Comparison of ENCODE assay signal across 24 cellular contexts in the genomic region with DNA sequence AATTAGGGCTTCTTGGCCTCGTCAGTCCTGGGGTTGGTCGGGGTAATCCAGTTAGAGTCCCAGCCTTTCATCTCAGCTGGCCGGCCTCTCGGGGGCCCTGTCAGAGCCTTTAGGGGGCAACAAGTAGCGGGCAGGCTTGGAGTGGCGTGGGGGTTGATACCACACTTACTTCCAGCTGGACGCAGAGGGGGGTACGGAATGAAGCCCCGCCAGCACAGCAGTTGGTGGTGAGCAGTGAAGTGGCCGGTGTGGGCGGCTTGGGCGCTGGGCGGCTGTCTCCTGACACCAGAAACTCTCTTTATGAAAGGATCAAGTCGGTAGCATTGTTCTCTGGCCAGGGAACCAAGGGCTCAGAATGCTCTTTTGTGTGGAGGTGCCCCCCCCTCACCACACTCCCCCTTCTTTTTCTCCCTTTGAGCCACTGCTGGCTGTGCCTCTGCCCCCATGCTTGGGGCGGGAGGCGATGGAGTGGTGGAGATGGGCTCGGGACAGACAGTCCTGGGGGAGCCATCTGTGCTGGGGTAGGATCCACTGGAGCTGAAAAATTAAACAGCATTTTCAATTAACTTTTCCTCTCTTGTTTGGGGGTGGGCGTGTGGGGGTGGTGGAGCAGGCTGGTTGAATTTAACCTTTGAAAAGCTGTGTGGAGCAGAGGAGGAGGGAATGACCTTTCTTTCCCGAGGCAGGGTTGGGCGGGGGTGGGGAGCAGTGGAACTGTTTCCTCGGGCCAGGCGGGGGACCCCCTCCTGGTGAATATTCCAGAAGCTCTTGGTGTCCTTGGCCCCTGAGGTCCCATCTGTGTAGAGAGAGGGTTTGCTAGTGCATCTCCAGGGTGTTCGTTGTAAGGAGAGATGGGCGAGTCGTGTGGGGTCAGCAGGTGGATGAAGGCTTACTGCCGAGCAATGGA.
A peak's percentile ranks its signal among the peaks of the same experiment; 100 is the strongest.
DNase-seq lines count a peak whose midpoint lies in the region; FAIRE-seq and TF ChIP-seq lines count a peak whose summit lies in the region.
"Had no signal": no experiment of that assay in that cellular context is flagged by ENCODE, and none has a peak within 500 bp of the region (broad histone marks: within the 10 kb centered on the region; RNA-seq: fewer than 3 reads in every experiment).

No MANE protein-coding gene starts in this region.

- no peak for TF ChIP-seq CTCF in neural crest cell (conservative IDR thresholded peaks at IDR 0.05)

- peaks cover 72% of the 10 kb centered on the region for H3K4me1 Mint-ChIP-seq in neural crest cell
- H3K4me1 Mint-ChIP-seq: natural killer cell had no signal

- H3K4me3 Mint-ChIP-seq in neural crest cell, result peak overlapping the region; percentile 83
- H3K4me3 Mint-ChIP-seq: activated CD8-positive, alpha-beta memory T cell treated with anti-CD3 and anti-CD28 coated beads, Interleukin-2, amount 10 ng/mL, durations not matched to agents 7 days and 5 days; activated naive CD8-positive, alpha-beta T cell treated with anti-CD3 and anti-CD28 coated beads, Interleukin-2, amount 50 U/mL, for 24 hours; activated T-helper 17 cell treated with anti-CD3 and anti-CD28 coated beads, Interleukin-2, amount 50 U/mL, for 72 hours; CD4-positive, alpha-beta T cell; HFFc6; memory B cell; natural killer cell; T-cell had no signal

- H3K27ac Mint-ChIP-seq in neural crest cell (ENCODE audit: unreplicated experiment), result peak overlapping the region; percentile 94
- H3K27ac Mint-ChIP-seq: activated CD8-positive, alpha-beta memory T cell treated with anti-CD3 and anti-CD28 coated beads, Interleukin-2, amount 10 ng/mL, durations not matched to agents 7 days and 5 days; activated naive CD8-positive, alpha-beta T cell treated with anti-CD3 and anti-CD28 coated beads, Interleukin-2, amount 50 U/mL, for 24 hours; activated T-helper 17 cell treated with anti-CD3 and anti-CD28 coated beads, Interleukin-2, amount 50 U/mL, for 72 hours; CD4-positive, alpha-beta T cell; HFFc6; natural killer cell; T-cell had no signal

- H3K9me3 Mint-ChIP-seq in neural crest cell, result no peaks in the 10 kb centered on the region
- H3K9me3 Mint-ChIP-seq: activated naive CD8-positive, alpha-beta T cell treated with anti-CD3 and anti-CD28 coated beads, Interleukin-2, amount 50 U/mL, for 24 hours; activated T-helper 17 cell treated with anti-CD3 and anti-CD28 coated beads, Interleukin-2, amount 50 U/mL, for 72 hours; CD4-positive, alpha-beta T cell; HFFc6; memory B cell; natural killer cell; T-cell had no signal

- DNase-seq in C1 segment of cervical spinal cord (lab: John Stamatoyannopoulos, UW) (peak in 12 of 14 donors; percentile 15 to 92 (median 78)), NCI-H524 (lab: John Stamatoyannopoulos, UW) (peak; percentile 74 to 83), hippocampal formation (lab: John Stamatoyannopoulos, UW) (peak; percentile 89 to 95), neural crest cell (ENCODE audit: low read depth, low spot score) (no peak), AG20443 (ENCODE audit: low spot score) (no peak), NAMALWA (ENCODE audit: low spot score) (no peak), urothelium cell line (ENCODE audit: low spot score) (no peak), HK-2 (ENCODE audit: unreplicated experiment) (no peak)
- DNase-seq: activated CD4-positive, alpha-beta T cell treated with anti-CD3 and anti-CD28 coated beads for 48 hours; activated CD8-positive, alpha-beta memory T cell treated with anti-CD3 and anti-CD28 coated beads, Interleukin-2, amount 10 ng/mL, durations not matched to agents 7 days and 5 days; activated naive CD8-positive, alpha-beta T cell treated with anti-CD3 and anti-CD28 coated beads, Interleukin-2, amount 50 U/mL, for 24 hours; CD4-positive, alpha-beta T cell; effector CD4-positive, alpha-beta T cell; HFFc6; islet precursor cell; KBM-7; natural killer cell; NCI-H2029; NCI-H510A treated with DMSO at 0.1 percent for 48 hours; spleen; stimulated activated CD4-positive, alpha-beta T cell treated with anti-CD3 and anti-CD28 coated beads, Interleukin-4, amount 100 ng/mL, for 4 hours; T-cell had no signal

- H3K27me3 Mint-ChIP-seq in neural crest cell (ENCODE audit: low read depth), result peaks cover 75% of the 10 kb centered on the region

- FAIRE-seq in urothelium cell line (lab: Jason Lieb, UNC), result no peak

- no peaks in the 10 kb centered on the region for H3K36me3 Mint-ChIP-seq in neural crest cell (ENCODE audit: low read depth)
- H3K36me3 Mint-ChIP-seq: activated CD8-positive, alpha-beta memory T cell treated with anti-CD3 and anti-CD28 coated beads, Interleukin-2, amount 10 ng/mL, durations not matched to agents 7 days and 5 days; natural killer cell; T-cell had no signal

Comparison
In these comparisons a context has a peak if more than half of its experiments do, and no peak if none do; other contexts are left out.
1. DNase-seq: peak in C1 segment of cervical spinal cord (12 of 14), NCI-H524 (2 of 2) and hippocampal formation (2 of 2); none in neural crest cell (single experiment), AG20443 (single experiment), NAMALWA (single experiment), urothelium cell line (single experiment) and HK-2 (single experiment).